In genomic region chr22:23910496-23911190, GRCh38 we compare ENCODE assay signal across 19 cellular contexts. TPM values are rescaled to one million over a fixed set of nuclear protein-coding genes. Genes with fewer than 3 reads are reported as not detected.
DNase-seq lines count a peak whose midpoint lies in the region; TF ChIP-seq lines count a peak whose summit lies in the region.
"Had no signal": no experiment of that assay in that cellular context is flagged by ENCODE, and none has a peak within 500 bp of the region (broad histone marks: within the 10 kb centered on the region; RNA-seq: fewer than 3 reads in every experiment).

No MANE protein-coding gene starts in this region.

- peak overlapping the region in 2 of 3 experiments; percentile 26 to 79 for H3K4me3 Mint-ChIP-seq in nephron

- H3K36me3 ChIP-seq in adrenal gland (replicated peaks in 1 of 2): no peaks in the 10 kb centered on the region
- H3K36me3 ChIP-seq: Peyer's patch had no signal

- TF ChIP-seq POLR2A in adrenal gland (IDR thresholded peaks at IDR 0.05): no peak

- no peaks in the 10 kb centered on the region for H3K9me3 Mint-ChIP-seq in nephron

- peaks cover 6% of the 10 kb centered on the region for H3K36me3 Mint-ChIP-seq in nephron (ENCODE audit: low read depth)
- H3K36me3 Mint-ChIP-seq: CD4-positive, CD25-positive, alpha-beta regulatory T cell had no signal

- no peaks in the 10 kb centered on the region for H3K9me3 ChIP-seq in adrenal gland (replicated peaks in 1 of 3)
- H3K9me3 ChIP-seq: Peyer's patch had no signal

- H3K27me3 Mint-ChIP-seq in nephron (ENCODE audit: low read depth): peaks cover 3% of the 10 kb centered on the region
- H3K27me3 Mint-ChIP-seq: CD4-positive, CD25-positive, alpha-beta regulatory T cell had no signal

- DNase-seq in DMS53 treated with DMSO at 0.1 percent for 48 hours (lab: John Stamatoyannopoulos, UW; ENCODE audit: unreplicated experiment) (peak; percentile 2), NCI-H146 (lab: John Stamatoyannopoulos, UW) (peak; percentile 59), adrenal gland (peak in 3 of 7 donors; percentile 51 to 63 (median 60)), RPMI8226 (no peak), NCI-H2171 (lab: John Stamatoyannopoulos, UW) (no peak), NCI-H446 (lab: John Stamatoyannopoulos, UW) (no peak)
- DNase-seq: ACHN; Calu3; CD4-positive, CD25-positive, alpha-beta regulatory T cell; DND-41; H7; KBM-7; NCI-H1105; NCI-H1930; NCI-H526 treated with DMSO at 0.1 percent for 48 hours; Peyer's patch; SIG-M5; SW 1271 had no signal

- intact Hi-C loops in adrenal gland (cut with DNase I): no loop called here

- H3K27ac Mint-ChIP-seq in nephron: peak overlapping the region; percentile 95 to 99 (median 98)

- no peaks in the 10 kb centered on the region for H3K27me3 ChIP-seq in adrenal gland
- H3K27me3 ChIP-seq: Peyer's patch had no signal

- peaks cover 72% of the 10 kb centered on the region for H3K4me1 Mint-ChIP-seq in nephron

- 50 to 65% (median 63%) methylated on average over 3 of the region's 3 CpGs for WGBS in adrenal gland, 4 donors

- H3K27ac ChIP-seq in adrenal gland: peak overlapping the region in 4 of 5 donors; percentile 15 to 73 (median 39)
- H3K27ac ChIP-seq: Peyer's patch had no signal

- H3K4me1 ChIP-seq in adrenal gland (replicated peaks in 1 of 2): peaks cover 11 to 20% of the 10 kb centered on the region in 2 donors

- H3K4me3 ChIP-seq in adrenal gland: no peak overlapping the region
- H3K4me3 ChIP-seq: Peyer's patch had no signal

- no peak for TF ChIP-seq CTCF in adrenal gland (IDR thresholded peaks at IDR 0.05)
- no peak for TF ChIP-seq CTCF in nephron (IDR thresholded peaks at IDR 0.05; ENCODE audit: unreplicated experiment in 3 of 3)

RNA-seq across cellular contexts. Expression of gene MIF, which starts 16.5 kb away (rescaled TPM):
- 1,000 to 10,000 TPM in 1 of 8 donors, 100 to 1,000 TPM in 7; 377 to 1,126 (median 714) TPM for total RNA-seq in adrenal gland
- 1,000 to 10,000 TPM in 2 of 3 donors, 10 to 100 TPM in 1; 49.4 to 2,556 (median 2,290) TPM for polyA plus RNA-seq in adrenal gland

RNA-seq across cellular contexts. Expression of gene GSTT2B, which starts 50.4 kb away (rescaled TPM):
- total RNA-seq in adrenal gland: 100 to 1,000 TPM in 1 of 8 donors, 10 to 100 TPM in 5, 1 to 10 TPM in 2; 3.6 to 102 (median 47.0) TPM
- polyA plus RNA-seq in adrenal gland: 100 to 1,000 TPM in 1 of 3 donors, 10 to 100 TPM in 2; 17.1 to 169 (median 51.2) TPM
- total RNA-seq: CD4-positive, CD25-positive, alpha-beta regulatory T cell had no signal
- polyA plus RNA-seq: CD4-positive, CD25-positive, alpha-beta regulatory T cell had no signal

RNA-seq across cellular contexts. Expression of gene SLC2A11, which starts 53.0 kb away (rescaled TPM):
- 10 to 100 TPM; 12.8 to 30.0 (median 22.6) TPM for total RNA-seq in adrenal gland
- polyA plus RNA-seq in adrenal gland: 10 to 100 TPM; 11.3 to 35.3 (median 18.6) TPM

RNA-seq across cellular contexts. Expression of gene DDTL, which starts 56.0 kb away (rescaled TPM):
- total RNA-seq in adrenal gland: 1 to 10 TPM in 4 of 8 donors, under 1 TPM in 2, not detected in 2; 0.43 to 4.2 (median 1.8) TPM
- polyA plus RNA-seq in adrenal gland: 1 to 10 TPM in 1 of 3 donors, under 1 TPM in 1, not detected in 1; 0.98 to 3.5 TPM

Comparison
In these comparisons a context has a peak if more than half of its experiments do, and no peak if none do; other contexts are left out.
1. DNase-seq: peak in DMS53 treated with DMSO at 0.1 percent for 48 hours (single experiment) and NCI-H146 (single experiment); none in RPMI8226 (single experiment), NCI-H2171 (single experiment) and NCI-H446 (0 of 2).